ENCODE assay signal across 1 cellular context in genomic region chr21:36120304-36120902, GRCh38.
TF ChIP-seq lines count a peak whose summit lies in the region.

No MANE protein-coding gene starts in this region.

TF ChIP-seq in GM12878, 131 proteins besides CTCF, POLR2A, EP300 and RAD21:
- TF ChIP-seq EZH2 (IDR thresholded peaks at IDR 0.05; ENCODE audit: borderline replicate concordance, control insufficient read depth, low read depth, low read length) (no peak), CEBPB (IDR thresholded peaks at IDR 0.05; ENCODE audit: borderline replicate concordance in 1 of 2, low read depth in 2 of 2, low read length in 2 of 2) (no peak), BHLHE40 (IDR thresholded peaks at IDR 0.05; ENCODE audit: borderline replicate concordance in 1 of 2, low read depth in 2 of 2, low read length in 1 of 2) (0 out of 4 replicates have a peak, but pooled peaks of 1 of the 2 experiments have one; percentile 20), MLLT1 (IDR thresholded peaks at IDR 0.05) (no peak), RUNX3 (IDR thresholded peaks at IDR 0.05; ENCODE audit: low read length) (0 out of 2 replicates have a peak, but pooled peaks have one; percentile 21)
- TF ChIP-seq, protein P1, sequence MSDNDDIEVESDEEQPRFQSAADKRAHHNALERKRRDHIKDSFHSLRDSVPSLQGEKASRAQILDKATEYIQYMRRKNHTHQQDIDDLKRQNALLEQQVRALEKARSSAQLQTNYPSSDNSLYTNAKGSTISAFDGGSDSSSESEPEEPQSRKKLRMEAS (IDR thresholded peaks at IDR 0.05; ENCODE audit: low read depth, low read length) = no peak
